In the genomic region with DNA sequence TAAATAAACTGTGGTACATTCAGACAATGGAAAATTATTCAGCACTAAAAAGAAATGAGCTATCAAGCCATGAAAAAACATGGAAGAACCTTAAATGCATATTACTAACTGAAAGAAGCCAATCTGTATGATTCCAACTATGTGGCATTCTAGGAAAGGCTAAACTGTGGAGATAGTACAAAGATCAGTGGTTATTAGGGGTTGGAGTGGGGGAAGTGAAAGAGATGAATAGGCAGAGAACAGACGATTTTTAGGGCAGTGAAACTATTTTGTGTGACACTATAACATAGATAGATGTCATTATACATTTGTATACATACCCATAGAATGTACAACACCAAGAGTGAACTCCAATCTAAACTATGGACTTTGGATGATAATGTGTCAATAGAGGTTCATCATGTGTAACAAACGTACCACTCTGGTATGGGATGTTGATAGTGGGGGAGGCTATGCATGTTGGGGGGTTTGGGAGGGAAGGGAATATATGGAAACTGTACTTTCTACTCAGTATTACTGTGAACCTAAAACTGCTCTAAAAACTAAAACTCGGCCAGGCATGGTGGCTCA, we compare ENCODE assay signal across 2 cellular contexts.
TF ChIP-seq lines count a peak whose summit lies in the region.

No MANE protein-coding gene starts in this region.

TF ChIP-seq in GM12891, 5 proteins besides CTCF, POLR2A, EP300 and RAD21:
- no peak for TF ChIP-seq PAX5 (IDR thresholded peaks at IDR 0.05; ENCODE audit: insufficient read depth, low read length, severe bottlenecking)
- TF ChIP-seq SPI1 (IDR thresholded peaks at IDR 0.05; ENCODE audit: low read depth, low read length), result peak; percentile 46; the same call in 1 of the 2 replicates

TF ChIP-seq in GM12878, 131 proteins besides CTCF, POLR2A, EP300 and RAD21:
- TF ChIP-seq, protein P1, sequence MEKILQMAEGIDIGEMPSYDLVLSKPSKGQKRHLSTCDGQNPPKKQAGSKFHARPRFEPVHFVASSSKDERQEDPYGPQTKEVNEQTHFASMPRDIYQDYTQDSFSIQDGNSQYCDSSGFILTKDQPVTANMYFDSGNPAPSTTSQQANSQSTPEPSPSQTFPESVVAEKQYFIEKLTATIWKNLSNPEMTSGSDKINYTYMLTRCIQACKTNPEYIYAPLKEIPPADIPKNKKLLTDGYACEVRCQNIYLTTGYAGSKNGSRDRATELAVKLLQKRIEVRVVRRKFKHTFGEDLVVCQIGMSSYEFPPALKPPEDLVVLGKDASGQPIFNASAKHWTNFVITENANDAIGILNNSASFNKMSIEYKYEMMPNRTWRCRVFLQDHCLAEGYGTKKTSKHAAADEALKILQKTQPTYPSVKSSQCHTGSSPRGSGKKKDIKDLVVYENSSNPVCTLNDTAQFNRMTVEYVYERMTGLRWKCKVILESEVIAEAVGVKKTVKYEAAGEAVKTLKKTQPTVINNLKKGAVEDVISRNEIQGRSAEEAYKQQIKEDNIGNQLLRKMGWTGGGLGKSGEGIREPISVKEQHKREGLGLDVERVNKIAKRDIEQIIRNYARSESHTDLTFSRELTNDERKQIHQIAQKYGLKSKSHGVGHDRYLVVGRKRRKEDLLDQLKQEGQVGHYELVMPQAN (conservative IDR thresholded peaks at IDR 0.05), result no peak
- TF ChIP-seq IKZF1 (conservative IDR thresholded peaks at IDR 0.05), result peak; percentile 57
- TF ChIP-seq MTA2 (IDR thresholded peaks at IDR 0.05; ENCODE audit: low read depth), result peak; percentile 37; the same call in 1 of the 2 replicates
- TF ChIP-seq IKZF2 (IDR thresholded peaks at IDR 0.05), result peak; percentile 66 to 74; a peak in 3 of 4 replicates
